Comparison of ENCODE assay signal across 24 cellular contexts in the genomic region with DNA sequence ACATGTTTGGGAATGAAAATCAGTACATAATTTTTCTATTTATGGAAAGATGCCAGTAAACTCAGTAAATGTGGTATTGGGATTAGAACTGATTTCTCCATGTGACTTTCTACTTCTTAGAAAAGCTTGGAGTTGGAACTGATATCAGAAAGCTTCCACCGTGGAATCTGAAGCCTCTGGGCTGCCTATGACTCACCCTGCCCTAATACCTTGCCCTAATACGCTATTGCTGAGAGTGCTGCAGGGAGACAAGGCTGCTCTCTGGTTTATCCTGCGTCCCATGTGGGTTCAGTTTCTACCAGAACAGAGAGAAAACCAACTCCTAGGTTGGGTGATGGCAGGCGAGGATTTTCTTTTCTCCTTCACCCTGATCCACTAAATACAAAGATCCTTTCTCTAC. TPM values are rescaled to one million over a fixed set of nuclear protein-coding genes. Genes with fewer than 3 reads are reported as not detected.
DNase-seq lines count a peak whose midpoint lies in the region; ATAC-seq, FAIRE-seq and TF ChIP-seq lines count a peak whose summit lies in the region.
"Had no signal": no experiment of that assay in that cellular context is flagged by ENCODE, and none has a peak within 500 bp of the region (broad histone marks: within the 10 kb centered on the region; RNA-seq: fewer than 3 reads in every experiment).

No MANE protein-coding gene starts in this region.

- WGBS in small intestine, 3 donors, result 50 to 64% (median 57%) methylated on average over 4 of the region's 4 CpGs

- ATAC-seq in GM21390 (IDR thresholded peaks at IDR 0.05; ENCODE audit: unreplicated experiment), result no peak
- ATAC-seq: T-cell had no signal

- no peaks in the 10 kb centered on the region for H3K27me3 ChIP-seq in WERI-Rb-1 (ENCODE audit: insufficient read depth, low read depth, severe bottlenecking)
- peaks cover 0 to 7% of the 10 kb centered on the region in 2 donors for H3K27me3 ChIP-seq in small intestine (ENCODE audit: control insufficient read depth in 2 of 2, insufficient read depth in 2 of 2, low read length in 2 of 2)
- H3K27me3 ChIP-seq in uterus, result no peaks in the 10 kb centered on the region

- no peak for TF ChIP-seq POLR2A in erythroblast (IDR thresholded peaks at IDR 0.05; ENCODE audit: low read length)
- TF ChIP-seq POLR2A in uterus (IDR thresholded peaks at IDR 0.05), result no peak

- TF ChIP-seq CTCF in WERI-Rb-1 (IDR thresholded peaks at IDR 0.05; ENCODE audit: low read depth, low read length), result no peak
- no peak for TF ChIP-seq CTCF in uterus (IDR thresholded peaks at IDR 0.05)

- FAIRE-seq in small intestine (lab: Jason Lieb, UNC), result no peak
- FAIRE-seq: GM12892, H54, islet of Langerhans had no signal

- no peaks in the 10 kb centered on the region for H3K4me1 ChIP-seq in small intestine (ENCODE audit: control insufficient read depth in 2 of 2, insufficient read depth in 1 of 2, low read depth in 1 of 2, low read length in 1 of 2)
- H3K4me1 ChIP-seq in uterus, result no peaks in the 10 kb centered on the region

- H3K4me3 ChIP-seq in WERI-Rb-1 (ENCODE audit: low read depth, low read length), result no peak overlapping the region
- H3K4me3 ChIP-seq in small intestine (ENCODE audit: low read depth in 1 of 2, low read length in 2 of 2), result no peak overlapping the region
- H3K4me3 ChIP-seq in uterus, result no peak overlapping the region
- H3K4me3 ChIP-seq: adrenal gland, coronary artery, stomach had no signal

- intact Hi-C loops in uterus (cut with DNase I; ENCODE audit: low total_unique reads), result no loop called here

- DNase-seq in COLO829 (ENCODE audit: low spot score) (peak; percentile 64), HS-27A (ENCODE audit: low read depth) (peak; percentile 45), WERI-Rb-1 (peak; percentile 63), globus pallidus (ENCODE audit: low spot score) (peak; percentile 19), small intestine (no peak), erythroblast (lab: John Stamatoyannopoulos, UW) (no peak), uterus (no peak)
- DNase-seq: activated CD4-positive, CD25-positive, alpha-beta regulatory T cell; adrenal gland; CD4-positive, alpha-beta T cell; GDM1; head of caudate nucleus; MM.1S; NCI-H187; NCI-H524 treated with DMSO at 0.1 percent for 48 hours; stomach; T-cell had no signal

- H3K36me3 ChIP-seq in WERI-Rb-1, result no peaks in the 10 kb centered on the region
- no peaks in the 10 kb centered on the region for H3K36me3 ChIP-seq in small intestine (ENCODE audit: control insufficient read depth in 2 of 2, insufficient read depth in 2 of 2, low read length in 2 of 2)
- H3K36me3 ChIP-seq in uterus, result no peaks in the 10 kb centered on the region
- H3K36me3 ChIP-seq: adrenal gland, stomach had no signal

- H3K9me3 ChIP-seq in WERI-Rb-1 (ENCODE audit: severe bottlenecking) (no peaks in the 10 kb centered on the region), small intestine (ENCODE audit: control insufficient read depth, low read depth) (no peaks in the 10 kb centered on the region), uterus (no peaks in the 10 kb centered on the region)
- H3K9me3 ChIP-seq: adrenal gland, stomach had no signal

- H3K27ac ChIP-seq in WERI-Rb-1 (no peak overlapping the region), small intestine (ENCODE audit: low read depth in 1 of 2, low read length in 1 of 2) (no peak overlapping the region), uterus (no peak overlapping the region)
- H3K27ac ChIP-seq: adrenal gland, coronary artery, epithelial cell of prostate, stomach had no signal

RNA-seq across cellular contexts. Expression of a gene that starts 3.3 kb away (rescaled TPM):
- polyA plus RNA-seq in small intestine, result under 1 TPM in 1 of 3 donors, not detected in 2; 0.22 TPM
- 1 to 10 TPM in 1 of 4 donors, not detected in 3; 1.4 TPM for total RNA-seq in uterus
- total RNA-seq: adrenal gland; CD4-positive, alpha-beta T cell; HT-29; stomach; T-cell had no signal
- polyA plus RNA-seq: adrenal gland, stomach had no signal

Comparison
In these comparisons a context has a peak if more than half of its experiments do, and no peak if none do; other contexts are left out.
1. DNase-seq: peak in COLO829 (single experiment), HS-27A (single experiment), WERI-Rb-1 (single experiment) and globus pallidus (single experiment); none in small intestine (single experiment), erythroblast (0 of 2) and uterus (0 of 2).